1 cellular context compared by ENCODE assay signal in the genomic region with DNA sequence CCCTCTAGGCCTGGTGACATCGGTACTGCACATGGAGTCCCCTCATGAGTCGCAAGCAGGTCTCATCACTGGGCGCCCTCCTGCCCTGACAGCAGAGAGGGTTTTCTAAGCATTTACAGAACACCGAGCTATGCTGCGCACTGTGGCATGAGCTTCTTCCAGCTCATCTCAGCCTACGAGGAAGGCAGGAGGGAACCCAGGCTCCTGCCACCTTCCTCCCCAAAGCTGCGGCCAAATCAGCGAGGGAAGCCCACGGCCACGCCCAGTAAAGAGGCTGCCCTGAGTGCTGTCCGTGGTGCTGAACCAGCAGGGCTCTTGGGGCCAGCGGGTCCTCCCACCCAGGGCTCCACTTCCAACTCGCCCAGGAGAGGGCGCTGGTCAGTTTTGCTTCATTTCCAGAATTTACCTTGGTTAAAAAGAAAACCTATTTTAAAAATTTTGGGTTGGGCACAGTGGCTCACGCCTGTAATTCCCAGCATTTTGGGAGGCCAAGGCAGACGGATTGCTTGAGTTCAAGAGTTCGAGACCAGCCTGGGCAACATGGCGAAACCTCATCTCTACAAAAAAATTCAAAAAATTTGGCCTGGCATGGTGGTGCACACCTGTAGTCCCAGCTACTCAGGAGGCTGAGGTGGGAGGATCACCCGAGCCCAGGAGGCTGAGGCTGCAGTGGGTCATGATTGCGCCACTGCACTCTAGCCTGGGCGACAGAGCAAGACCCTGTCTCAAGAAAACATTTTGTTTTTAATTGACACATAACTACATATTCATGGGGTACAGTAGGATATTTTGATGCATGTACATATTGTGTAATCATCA.
TF ChIP-seq lines count a peak whose summit lies in the region.

No MANE protein-coding gene starts in this region.

TF ChIP-seq in HepG2, 621 proteins besides CTCF, POLR2A, EP300 and RAD21 (continued from another document and continues in another):
- TF ChIP-seq, protein P1, sequence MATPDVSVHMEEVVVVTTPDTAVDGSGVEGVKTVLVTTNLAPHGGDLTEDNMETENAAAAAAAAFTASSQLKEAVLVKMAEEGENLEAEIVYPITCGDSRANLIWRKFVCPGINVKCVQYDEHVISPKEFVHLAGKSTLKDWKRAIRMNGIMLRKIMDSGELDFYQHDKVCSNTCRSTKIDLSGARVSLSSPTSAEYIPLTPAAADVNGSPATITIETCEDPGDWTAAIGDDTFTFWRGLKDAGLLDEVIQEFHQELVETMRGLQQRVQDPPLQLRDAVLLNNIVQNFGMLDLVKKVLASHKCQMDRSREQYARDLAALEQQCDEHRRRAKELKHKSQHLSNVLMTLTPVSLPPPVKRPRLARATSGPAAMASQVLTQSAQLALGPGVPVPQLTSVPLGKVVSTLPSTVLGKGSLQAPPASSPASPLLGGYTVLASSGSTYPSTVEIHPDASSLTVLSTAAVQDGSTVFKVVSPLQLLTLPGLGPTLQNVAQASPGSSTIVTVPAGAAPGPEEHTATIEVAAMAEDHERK (CRISPR knock-in tag; IDR thresholded peaks at IDR 0.05; ENCODE audit: low read depth), result no peak
- no peak for TF ChIP-seq ZNF44 (CRISPR knock-in tag; IDR thresholded peaks at IDR 0.05)
- TF ChIP-seq ZMYM4 (CRISPR knock-in tag; IDR thresholded peaks at IDR 0.05), result 0 out of 2 replicates have a peak, but pooled peaks have one; percentile 30
- peak; percentile 100 for TF ChIP-seq MIER2 (CRISPR knock-in tag; IDR thresholded peaks at IDR 0.05)
- TF ChIP-seq, protein P2, sequence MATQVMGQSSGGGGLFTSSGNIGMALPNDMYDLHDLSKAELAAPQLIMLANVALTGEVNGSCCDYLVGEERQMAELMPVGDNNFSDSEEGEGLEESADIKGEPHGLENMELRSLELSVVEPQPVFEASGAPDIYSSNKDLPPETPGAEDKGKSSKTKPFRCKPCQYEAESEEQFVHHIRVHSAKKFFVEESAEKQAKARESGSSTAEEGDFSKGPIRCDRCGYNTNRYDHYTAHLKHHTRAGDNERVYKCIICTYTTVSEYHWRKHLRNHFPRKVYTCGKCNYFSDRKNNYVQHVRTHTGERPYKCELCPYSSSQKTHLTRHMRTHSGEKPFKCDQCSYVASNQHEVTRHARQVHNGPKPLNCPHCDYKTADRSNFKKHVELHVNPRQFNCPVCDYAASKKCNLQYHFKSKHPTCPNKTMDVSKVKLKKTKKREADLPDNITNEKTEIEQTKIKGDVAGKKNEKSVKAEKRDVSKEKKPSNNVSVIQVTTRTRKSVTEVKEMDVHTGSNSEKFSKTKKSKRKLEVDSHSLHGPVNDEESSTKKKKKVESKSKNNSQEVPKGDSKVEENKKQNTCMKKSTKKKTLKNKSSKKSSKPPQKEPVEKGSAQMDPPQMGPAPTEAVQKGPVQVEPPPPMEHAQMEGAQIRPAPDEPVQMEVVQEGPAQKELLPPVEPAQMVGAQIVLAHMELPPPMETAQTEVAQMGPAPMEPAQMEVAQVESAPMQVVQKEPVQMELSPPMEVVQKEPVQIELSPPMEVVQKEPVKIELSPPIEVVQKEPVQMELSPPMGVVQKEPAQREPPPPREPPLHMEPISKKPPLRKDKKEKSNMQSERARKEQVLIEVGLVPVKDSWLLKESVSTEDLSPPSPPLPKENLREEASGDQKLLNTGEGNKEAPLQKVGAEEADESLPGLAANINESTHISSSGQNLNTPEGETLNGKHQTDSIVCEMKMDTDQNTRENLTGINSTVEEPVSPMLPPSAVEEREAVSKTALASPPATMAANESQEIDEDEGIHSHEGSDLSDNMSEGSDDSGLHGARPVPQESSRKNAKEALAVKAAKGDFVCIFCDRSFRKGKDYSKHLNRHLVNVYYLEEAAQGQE (IDR thresholded peaks at IDR 0.05; ENCODE audit: borderline replicate concordance in 1 of 2, low read depth in 1 of 2, low read length in 2 of 2), result peak in 1 of 2 experiments; percentile 99
- no peak for TF ChIP-seq ZNF674 (CRISPR knock-in tag; IDR thresholded peaks at IDR 0.05; ENCODE audit: low read depth)
- TF ChIP-seq ARNT (IDR thresholded peaks at IDR 0.05), result no peak
- TF ChIP-seq SPEN (CRISPR knock-in tag; IDR thresholded peaks at IDR 0.05; ENCODE audit: low read depth), result peak; percentile 75
- peak; percentile 70; the same call in 1 of the 2 replicates for TF ChIP-seq ZNF343 (CRISPR knock-in tag; IDR thresholded peaks at IDR 0.05)
- TF ChIP-seq, protein P3, sequence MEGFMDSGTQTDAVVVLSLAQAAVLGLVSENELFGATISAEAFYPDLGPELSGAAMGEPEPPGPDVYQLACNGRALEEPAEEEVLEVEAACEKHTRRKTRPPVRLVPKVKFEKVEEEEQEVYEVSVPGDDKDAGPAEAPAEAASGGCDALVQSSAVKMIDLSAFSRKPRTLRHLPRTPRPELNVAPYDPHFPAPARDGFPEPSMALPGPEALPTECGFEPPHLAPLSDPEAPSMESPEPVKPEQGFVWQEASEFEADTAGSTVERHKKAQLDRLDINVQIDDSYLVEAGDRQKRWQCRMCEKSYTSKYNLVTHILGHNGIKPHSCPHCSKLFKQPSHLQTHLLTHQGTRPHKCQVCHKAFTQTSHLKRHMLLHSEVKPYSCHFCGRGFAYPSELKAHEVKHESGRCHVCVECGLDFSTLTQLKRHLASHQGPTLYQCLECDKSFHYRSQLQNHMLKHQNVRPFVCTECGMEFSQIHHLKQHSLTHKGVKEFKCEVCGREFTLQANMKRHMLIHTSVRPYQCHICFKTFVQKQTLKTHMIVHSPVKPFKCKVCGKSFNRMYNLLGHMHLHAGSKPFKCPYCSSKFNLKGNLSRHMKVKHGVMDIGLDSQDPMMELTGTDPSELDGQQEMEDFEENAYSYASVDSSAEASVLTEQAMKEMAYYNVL (CRISPR knock-in tag; IDR thresholded peaks at IDR 0.05; ENCODE audit: borderline replicate concordance), result peak; percentile 23; the same call in 1 of the 2 replicates
- TF ChIP-seq FOXC1 (CRISPR knock-in tag; IDR thresholded peaks at IDR 0.05; ENCODE audit: borderline replicate concordance), result peak; percentile 65; the same call in 1 of the 2 replicates
- TF ChIP-seq ISX (CRISPR knock-in tag; conservative IDR thresholded peaks at IDR 0.05), result peak; percentile 95
- peak; percentile 88; the same call in 1 of the 2 replicates for TF ChIP-seq ZMAT3 (CRISPR knock-in tag; conservative IDR thresholded peaks at IDR 0.05)
- TF ChIP-seq, protein P4, sequence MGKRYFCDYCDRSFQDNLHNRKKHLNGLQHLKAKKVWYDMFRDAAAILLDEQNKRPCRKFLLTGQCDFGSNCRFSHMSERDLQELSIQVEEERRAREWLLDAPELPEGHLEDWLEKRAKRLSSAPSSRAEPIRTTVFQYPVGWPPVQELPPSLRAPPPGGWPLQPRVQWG (CRISPR knock-in tag; IDR thresholded peaks at IDR 0.05; ENCODE audit: borderline replicate concordance, low read depth), result no peak
- TF ChIP-seq MEF2D (CRISPR knock-in tag; IDR thresholded peaks at IDR 0.05), result peak; percentile 81
- peak; percentile 64 for TF ChIP-seq RARA (CRISPR knock-in tag; IDR thresholded peaks at IDR 0.05)
- TF ChIP-seq, protein P5, sequence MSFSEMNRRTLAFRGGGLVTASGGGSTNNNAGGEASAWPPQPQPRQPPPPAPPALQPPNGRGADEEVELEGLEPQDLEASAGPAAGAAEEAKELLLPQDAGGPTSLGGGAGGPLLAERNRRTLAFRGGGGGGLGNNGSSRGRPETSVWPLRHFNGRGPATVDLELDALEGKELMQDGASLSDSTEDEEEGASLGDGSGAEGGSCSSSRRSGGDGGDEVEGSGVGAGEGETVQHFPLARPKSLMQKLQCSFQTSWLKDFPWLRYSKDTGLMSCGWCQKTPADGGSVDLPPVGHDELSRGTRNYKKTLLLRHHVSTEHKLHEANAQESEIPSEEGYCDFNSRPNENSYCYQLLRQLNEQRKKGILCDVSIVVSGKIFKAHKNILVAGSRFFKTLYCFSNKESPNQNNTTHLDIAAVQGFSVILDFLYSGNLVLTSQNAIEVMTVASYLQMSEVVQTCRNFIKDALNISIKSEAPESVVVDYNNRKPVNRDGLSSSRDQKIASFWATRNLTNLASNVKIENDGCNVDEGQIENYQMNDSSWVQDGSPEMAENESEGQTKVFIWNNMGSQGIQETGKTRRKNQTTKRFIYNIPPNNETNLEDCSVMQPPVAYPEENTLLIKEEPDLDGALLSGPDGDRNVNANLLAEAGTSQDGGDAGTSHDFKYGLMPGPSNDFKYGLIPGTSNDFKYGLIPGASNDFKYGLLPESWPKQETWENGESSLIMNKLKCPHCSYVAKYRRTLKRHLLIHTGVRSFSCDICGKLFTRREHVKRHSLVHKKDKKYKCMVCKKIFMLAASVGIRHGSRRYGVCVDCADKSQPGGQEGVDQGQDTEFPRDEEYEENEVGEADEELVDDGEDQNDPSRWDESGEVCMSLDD (CRISPR knock-in tag; IDR thresholded peaks at IDR 0.05; ENCODE audit: borderline replicate concordance), result no peak; the same call in 1 of the 2 replicates
- peak; percentile 64; the same call in 1 of the 2 replicates for TF ChIP-seq GFI1 (CRISPR knock-in tag; IDR thresholded peaks at IDR 0.05; ENCODE audit: borderline replicate concordance)
- TF ChIP-seq ZNF709 (CRISPR knock-in tag; IDR thresholded peaks at IDR 0.05), result peak; percentile 73; the same call in 1 of the 2 replicates
- 0 out of 2 replicates have a peak, but pooled peaks have one; percentile 51 for TF ChIP-seq MEIS1 (CRISPR knock-in tag; IDR thresholded peaks at IDR 0.05; ENCODE audit: borderline replicate concordance)
- TF ChIP-seq, protein P6, sequence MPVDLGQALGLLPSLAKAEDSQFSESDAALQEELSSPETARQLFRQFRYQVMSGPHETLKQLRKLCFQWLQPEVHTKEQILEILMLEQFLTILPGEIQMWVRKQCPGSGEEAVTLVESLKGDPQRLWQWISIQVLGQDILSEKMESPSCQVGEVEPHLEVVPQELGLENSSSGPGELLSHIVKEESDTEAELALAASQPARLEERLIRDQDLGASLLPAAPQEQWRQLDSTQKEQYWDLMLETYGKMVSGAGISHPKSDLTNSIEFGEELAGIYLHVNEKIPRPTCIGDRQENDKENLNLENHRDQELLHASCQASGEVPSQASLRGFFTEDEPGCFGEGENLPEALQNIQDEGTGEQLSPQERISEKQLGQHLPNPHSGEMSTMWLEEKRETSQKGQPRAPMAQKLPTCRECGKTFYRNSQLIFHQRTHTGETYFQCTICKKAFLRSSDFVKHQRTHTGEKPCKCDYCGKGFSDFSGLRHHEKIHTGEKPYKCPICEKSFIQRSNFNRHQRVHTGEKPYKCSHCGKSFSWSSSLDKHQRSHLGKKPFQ (CRISPR knock-in tag; IDR thresholded peaks at IDR 0.05; ENCODE audit: insufficient replicate concordance), result peak; percentile 82
- peak; percentile 96 for TF ChIP-seq ZNF557 (CRISPR knock-in tag; IDR thresholded peaks at IDR 0.05)
- TF ChIP-seq RBAK (CRISPR knock-in tag; IDR thresholded peaks at IDR 0.05), result no peak
- TF ChIP-seq ZSCAN9 (CRISPR knock-in tag; IDR thresholded peaks at IDR 0.05; ENCODE audit: borderline replicate concordance), result peak; percentile 99
- TF ChIP-seq, protein P7, sequence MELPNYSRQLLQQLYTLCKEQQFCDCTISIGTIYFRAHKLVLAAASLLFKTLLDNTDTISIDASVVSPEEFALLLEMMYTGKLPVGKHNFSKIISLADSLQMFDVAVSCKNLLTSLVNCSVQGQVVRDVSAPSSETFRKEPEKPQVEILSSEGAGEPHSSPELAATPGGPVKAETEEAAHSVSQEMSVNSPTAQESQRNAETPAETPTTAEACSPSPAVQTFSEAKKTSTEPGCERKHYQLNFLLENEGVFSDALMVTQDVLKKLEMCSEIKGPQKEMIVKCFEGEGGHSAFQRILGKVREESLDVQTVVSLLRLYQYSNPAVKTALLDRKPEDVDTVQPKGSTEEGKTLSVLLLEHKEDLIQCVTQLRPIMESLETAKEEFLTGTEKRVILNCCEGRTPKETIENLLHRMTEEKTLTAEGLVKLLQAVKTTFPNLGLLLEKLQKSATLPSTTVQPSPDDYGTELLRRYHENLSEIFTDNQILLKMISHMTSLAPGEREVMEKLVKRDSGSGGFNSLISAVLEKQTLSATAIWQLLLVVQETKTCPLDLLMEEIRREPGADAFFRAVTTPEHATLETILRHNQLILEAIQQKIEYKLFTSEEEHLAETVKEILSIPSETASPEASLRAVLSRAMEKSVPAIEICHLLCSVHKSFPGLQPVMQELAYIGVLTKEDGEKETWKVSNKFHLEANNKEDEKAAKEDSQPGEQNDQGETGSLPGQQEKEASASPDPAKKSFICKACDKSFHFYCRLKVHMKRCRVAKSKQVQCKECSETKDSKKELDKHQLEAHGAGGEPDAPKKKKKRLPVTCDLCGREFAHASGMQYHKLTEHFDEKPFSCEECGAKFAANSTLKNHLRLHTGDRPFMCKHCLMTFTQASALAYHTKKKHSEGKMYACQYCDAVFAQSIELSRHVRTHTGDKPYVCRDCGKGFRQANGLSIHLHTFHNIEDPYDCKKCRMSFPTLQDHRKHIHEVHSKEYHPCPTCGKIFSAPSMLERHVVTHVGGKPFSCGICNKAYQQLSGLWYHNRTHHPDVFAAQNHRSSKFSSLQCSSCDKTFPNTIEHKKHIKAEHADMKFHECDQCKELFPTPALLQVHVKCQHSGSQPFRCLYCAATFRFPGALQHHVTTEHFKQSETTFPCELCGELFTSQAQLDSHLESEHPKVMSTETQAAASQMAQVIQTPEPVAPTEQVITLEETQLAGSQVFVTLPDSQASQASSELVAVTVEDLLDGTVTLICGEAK (IDR thresholded peaks at IDR 0.05), result no peak
- TF ChIP-seq, protein P7 (CRISPR knock-in tag; IDR thresholded peaks at IDR 0.05), result peak; percentile 88
- TF ChIP-seq ZNF883 (CRISPR knock-in tag; IDR thresholded peaks at IDR 0.05; ENCODE audit: not compliant biosample characterization), result peak; percentile 78
- peak; percentile 70 for TF ChIP-seq ZNF777 (CRISPR knock-in tag; IDR thresholded peaks at IDR 0.05)
